ENCODE assay signal across 33 cellular contexts in genomic region chrX:11672213-11672612, GRCh38. TPM values are rescaled to one million over a fixed set of nuclear protein-coding genes. Genes with fewer than 3 reads are reported as not detected.
"Had no signal": no experiment of that assay in that cellular context is flagged by ENCODE, and none has a peak within 500 bp of the region (broad histone marks: within the 10 kb centered on the region; RNA-seq: fewer than 3 reads in every experiment).

No MANE protein-coding gene starts in this region.

- ATAC-seq: activated CD8-positive, alpha-beta memory T cell treated with anti-CD3 and anti-CD28 coated beads, Interleukin-2, amount 10 ng/mL, durations not matched to agents 7 days and 5 days; activated naive CD8-positive, alpha-beta T cell treated with anti-CD3 and anti-CD28 coated beads, Interleukin-2, amount 50 U/mL, for 24 hours; K562 had no signal

- H3K9me3 ChIP-seq: SJCRH30 had no signal

- H3K4me3 Mint-ChIP-seq: activated CD4-positive, alpha-beta memory T cell treated with anti-CD3 and anti-CD28 coated beads, Interleukin-2, amount 10 ng/mL, durations not matched to agents 7 days and 5 days; activated CD8-positive, alpha-beta memory T cell treated with anti-CD3 and anti-CD28 coated beads, Interleukin-2, amount 10 ng/mL, durations not matched to agents 7 days and 5 days; activated naive CD4-positive, alpha-beta T cell treated with anti-CD3 and anti-CD28 coated beads, Interleukin-2, amount 10 ng/mL, durations not matched to agents 7 days and 5 days; activated naive CD8-positive, alpha-beta T cell; activated naive CD8-positive, alpha-beta T cell treated with anti-CD3 and anti-CD28 coated beads, Interleukin-2, amount 50 U/mL, for 24 hours; central memory CD8-positive, alpha-beta T cell had no signal

- H3K27me3 ChIP-seq: cardiac muscle cell, SJCRH30 had no signal

- H3K4me1 ChIP-seq: SJCRH30 had no signal

- H3K27ac Mint-ChIP-seq: activated CD4-positive, alpha-beta memory T cell treated with anti-CD3 and anti-CD28 coated beads, Interleukin-2, amount 10 ng/mL, durations not matched to agents 7 days and 5 days; activated CD8-positive, alpha-beta memory T cell treated with anti-CD3 and anti-CD28 coated beads, Interleukin-2, amount 10 ng/mL, durations not matched to agents 7 days and 5 days; activated naive CD4-positive, alpha-beta T cell treated with anti-CD3 and anti-CD28 coated beads, Interleukin-2, amount 10 ng/mL, durations not matched to agents 7 days and 5 days; activated naive CD8-positive, alpha-beta T cell; activated naive CD8-positive, alpha-beta T cell treated with anti-CD3 and anti-CD28 coated beads, Interleukin-2, amount 50 U/mL, for 24 hours had no signal

- H3K4me2 ChIP-seq: PC-9 had no signal

- H3K4me3 ChIP-seq: cardiac muscle cell, K562, PC-9, SJCRH30, SK-N-MC had no signal

- H3K36me3 Mint-ChIP-seq: activated CD8-positive, alpha-beta memory T cell treated with anti-CD3 and anti-CD28 coated beads, Interleukin-2, amount 10 ng/mL, durations not matched to agents 7 days and 5 days; activated naive CD4-positive, alpha-beta T cell treated with anti-CD3 and anti-CD28 coated beads, Interleukin-2, amount 10 ng/mL, durations not matched to agents 7 days and 5 days; activated naive CD8-positive, alpha-beta T cell had no signal

- FAIRE-seq: K562 had no signal

- DNase-seq: activated CD4-positive, alpha-beta memory T cell treated with anti-CD3 and anti-CD28 coated beads, Interleukin-2, amount 10 ng/mL, durations not matched to agents 7 days and 5 days; activated CD4-positive, alpha-beta T cell treated with anti-CD3 and anti-CD28 coated beads for 1 hour; activated CD4-positive, alpha-beta T cell treated with anti-CD3 and anti-CD28 coated beads for 48 hours; activated CD4-positive, CD25-positive, alpha-beta regulatory T cell; activated CD8-positive, alpha-beta memory T cell treated with anti-CD3 and anti-CD28 coated beads for 24 hours; activated CD8-positive, alpha-beta memory T cell treated with anti-CD3 and anti-CD28 coated beads, Interleukin-2, amount 10 ng/mL, durations not matched to agents 7 days and 5 days; activated CD8-positive, alpha-beta memory T cell treated with anti-CD3 and anti-CD28 coated beads, Interleukin-2, amount 50 U/mL, for 48 hours; activated effector memory CD4-positive, alpha-beta T cell treated with Interleukin-2 at 50 U/mL for 16 hours; activated naive CD4-positive, alpha-beta T cell treated with anti-CD3 and anti-CD28 coated beads, Interleukin-2, amount 10 ng/mL, durations not matched to agents 7 days and 5 days; activated naive CD8-positive, alpha-beta T cell treated with anti-CD3 and anti-CD28 coated beads, Interleukin-2, amount 50 U/mL, for 24 hours; activated T-cell treated with anti-CD3 and anti-CD28 coated beads, Interleukin-2, amount 50 U/mL, for 48 hours; anterior cingulate cortex; NCI-H1105; NCI-H1417 treated with DMSO at 0.1 percent for 48 hours; NCI-H1694; NCI-H1930; NCI-H2081 treated with DMSO at 0.1 percent for 48 hours; NCI-H2171; NCI-H510A; NCI-H69; PC-9; SHP77; T1000; WERI-Rb-1 had no signal

- H2AFZ ChIP-seq: PC-9 had no signal

- H3K36me3 ChIP-seq: cardiac muscle cell, SJCRH30, WERI-Rb-1 had no signal

- H3K9me3 Mint-ChIP-seq: activated CD4-positive, alpha-beta memory T cell treated with anti-CD3 and anti-CD28 coated beads, Interleukin-2, amount 10 ng/mL, durations not matched to agents 7 days and 5 days; activated naive CD4-positive, alpha-beta T cell treated with anti-CD3 and anti-CD28 coated beads, Interleukin-2, amount 10 ng/mL, durations not matched to agents 7 days and 5 days; activated naive CD8-positive, alpha-beta T cell treated with anti-CD3 and anti-CD28 coated beads, Interleukin-2, amount 50 U/mL, for 24 hours; central memory CD8-positive, alpha-beta T cell had no signal

- H3K4me1 Mint-ChIP-seq: activated CD4-positive, alpha-beta memory T cell treated with anti-CD3 and anti-CD28 coated beads, Interleukin-2, amount 10 ng/mL, durations not matched to agents 7 days and 5 days; activated CD8-positive, alpha-beta memory T cell treated with anti-CD3 and anti-CD28 coated beads, Interleukin-2, amount 10 ng/mL, durations not matched to agents 7 days and 5 days; activated naive CD4-positive, alpha-beta T cell treated with anti-CD3 and anti-CD28 coated beads, Interleukin-2, amount 10 ng/mL, durations not matched to agents 7 days and 5 days; activated naive CD8-positive, alpha-beta T cell treated with anti-CD3 and anti-CD28 coated beads, Interleukin-2, amount 50 U/mL, for 24 hours; central memory CD8-positive, alpha-beta T cell had no signal

- H3K27ac ChIP-seq: cardiac muscle cell, PC-9, SJCRH30, SK-N-MC, WERI-Rb-1 had no signal

RNA-seq across cellular contexts. Expression of gene ARHGAP6, which starts 6.5 kb away (rescaled TPM):
- total RNA-seq: activated CD4-positive, alpha-beta memory T cell treated with anti-CD3 and anti-CD28 coated beads, Interleukin-2, amount 10 ng/mL, durations not matched to agents 7 days and 5 days; activated CD8-positive, alpha-beta memory T cell treated with anti-CD3 and anti-CD28 coated beads, Interleukin-2, amount 10 ng/mL, durations not matched to agents 7 days and 5 days; OCI-LY7; PC-9; T-helper 1 cell treated with Interleukin-12 subunit alpha and Interleukin-12 subunit beta and Interleukin-4 antibody, amounts not matched to agents 30 ng/mL and 1 ng/mL, for 36 hours; T-helper 2 cell treated with Interferon-gamma antibody and Interleukin-4, amounts not matched to agents 100 ng/mL and 5 ng/mL, for 36 hours had no signal
